In the genomic region with DNA sequence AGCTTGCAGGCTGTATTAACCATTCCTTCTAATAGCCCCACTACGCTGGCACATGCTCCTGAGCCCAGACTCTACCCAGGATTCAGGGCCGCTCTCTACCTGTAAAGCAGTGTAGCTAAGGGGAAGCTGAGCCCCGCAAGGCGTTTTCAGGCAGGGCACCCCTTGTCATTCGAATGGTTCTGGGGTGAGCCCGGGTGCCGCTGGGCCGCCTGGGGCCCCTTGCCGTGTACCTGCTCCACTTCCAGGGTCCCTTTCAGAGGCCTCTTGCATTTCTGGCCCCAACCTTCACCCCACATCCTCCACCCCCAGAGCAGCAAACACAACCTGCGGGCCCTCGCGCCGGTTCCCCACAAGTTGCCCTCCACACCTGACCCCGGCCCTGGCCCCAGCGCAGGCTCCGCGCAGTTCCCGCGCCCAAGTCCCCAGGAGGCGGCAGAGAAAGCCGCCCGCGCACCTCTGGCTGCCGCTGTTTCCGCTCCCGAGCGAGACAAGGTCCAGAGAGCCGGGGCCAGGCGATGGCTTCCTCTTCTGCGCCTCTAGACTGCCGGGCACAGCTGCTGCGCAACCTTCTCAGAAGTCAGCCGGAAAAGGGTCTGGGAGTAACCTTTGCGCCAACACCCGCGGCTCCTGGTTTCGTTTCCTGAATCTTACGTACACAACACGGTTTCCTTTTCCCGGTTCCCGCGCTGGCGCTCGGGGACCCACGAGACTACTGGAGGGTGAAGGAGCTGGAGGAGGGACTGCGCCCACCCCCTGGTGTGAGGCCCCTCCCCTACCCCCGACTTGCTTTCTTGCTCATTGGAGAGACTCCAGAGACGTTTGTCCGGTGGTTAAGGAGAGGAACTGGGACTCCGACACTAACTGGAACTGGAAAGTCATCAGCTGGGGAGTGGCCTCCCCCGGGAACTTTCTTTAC, we compare ENCODE assay signal across 8 cellular contexts. TPM values are rescaled to one million over a fixed set of nuclear protein-coding genes. Genes with fewer than 3 reads are reported as not detected.
DNase-seq lines count a peak whose midpoint lies in the region; ATAC-seq and TF ChIP-seq lines count a peak whose summit lies in the region.

Gene PLSCR1, minus strand, starts transcription at position 595 of the 916 bp plus-strand sequence. CDS start 8,055 bp downstream, outside the sequence.

- H3K36me3 ChIP-seq in left ventricle myocardium inferior (no peaks in the 10 kb centered on the region), upper lobe of left lung (no peaks in the 10 kb centered on the region)

- ATAC-seq in HG02759 (IDR thresholded peaks at IDR 0.05; ENCODE audit: unreplicated experiment) (peak; percentile 83), upper lobe of left lung (ENCODE audit: low FRiP score in 2 of 2) (peak; percentile 95 to 96)

- no peaks in the 10 kb centered on the region for H3K27me3 Mint-ChIP-seq in T-helper 1 cell treated with Interleukin-12 subunit alpha and Interleukin-12 subunit beta and Interleukin-4 antibody, amounts not matched to agents 30 μg/mL and 1 μg/mL, for 36 hours (ENCODE audit: low read depth)

- peak within 1 kb of the TSS; percentile 85 for H3K4me3 ChIP-seq in left ventricle myocardium inferior
- H3K4me3 ChIP-seq in upper lobe of left lung, result peak within 1 kb of the TSS; percentile 67 to 84 (median 76)

- H3K4me1 Mint-ChIP-seq in T-helper 1 cell treated with Interleukin-12 subunit alpha and Interleukin-12 subunit beta and Interleukin-4 antibody, amounts not matched to agents 30 μg/mL and 1 μg/mL, for 36 hours (ENCODE audit: low read depth), result peaks cover 69% of the 10 kb centered on the region

- TF ChIP-seq POLR2A in upper lobe of left lung (IDR thresholded peaks at IDR 0.05), result peak in 3 of 4 donors; percentile 90 to 97 (median 92)

- TF ChIP-seq EP300 in upper lobe of left lung (IDR thresholded peaks at IDR 0.05), result peak; percentile 89 to 97 (median 94)

- DNase-seq in GM13977 (ENCODE audit: low spot score) (peak; percentile 75), NCI-H128 (lab: John Stamatoyannopoulos, UW; ENCODE audit: unreplicated experiment) (peak; percentile 40), amniotic stem cell (lab: John Stamatoyannopoulos, UW) (peak; percentile 80), left ventricle myocardium inferior (peak; percentile 93), posterior vena cava (ENCODE audit: low spot score) (peak; percentile 98), upper lobe of left lung (peak; percentile 94 to 97)

- 0 to 1% methylated on average over 29 to 37 of the region's 51 CpGs for WGBS in upper lobe of left lung, 2 donors

- H3K9me3 Mint-ChIP-seq in T-helper 1 cell treated with Interleukin-12 subunit alpha and Interleukin-12 subunit beta and Interleukin-4 antibody, amounts not matched to agents 30 μg/mL and 1 μg/mL, for 36 hours, result no peaks in the 10 kb centered on the region

- H3K27ac ChIP-seq in left ventricle myocardium inferior (replicated peaks) (peak within 1 kb of the TSS; percentile 95), upper lobe of left lung (peak within 1 kb of the TSS; percentile 96 to 100 (median 98))

- no peaks in the 10 kb centered on the region for H3K9me3 ChIP-seq in left ventricle myocardium inferior (replicated peaks)
- H3K9me3 ChIP-seq in upper lobe of left lung, result no peaks in the 10 kb centered on the region

- intact Hi-C loops in left ventricle myocardium inferior (cut with micrococcal nuclease) (no loop called here), posterior vena cava (cut with DNase I) (no loop called here)

- in situ Hi-C loops in GM13977 (cut with MboI; ENCODE audit: low pct_unique_long_range_greater_than_20kb, low sequenced_read_pairs, unreplicated experiment), result no loop called here

- H3K4me1 ChIP-seq in left ventricle myocardium inferior, result peaks cover 62% of the 10 kb centered on the region
- peaks cover 26 to 38% (median 30%) of the 10 kb centered on the region in 4 donors for H3K4me1 ChIP-seq in upper lobe of left lung

- TF ChIP-seq CTCF in GM13977 (IDR thresholded peaks at IDR 0.05; ENCODE audit: extremely low read depth, insufficient read depth, missing control alignments) (no peak), left ventricle myocardium inferior (IDR thresholded peaks at IDR 0.05; ENCODE audit: borderline replicate concordance) (no peak), upper lobe of left lung (IDR thresholded peaks at IDR 0.05) (no peak)

- H3K36me3 Mint-ChIP-seq in T-helper 1 cell treated with Interleukin-12 subunit alpha and Interleukin-12 subunit beta and Interleukin-4 antibody, amounts not matched to agents 30 μg/mL and 1 μg/mL, for 36 hours (ENCODE audit: low read depth), result peaks cover 25% of the 10 kb centered on the region

- H3K27me3 ChIP-seq in left ventricle myocardium inferior (ENCODE audit: low read depth) (peaks cover 13% of the 10 kb centered on the region), upper lobe of left lung (no peaks in the 10 kb centered on the region)

- peak within 1 kb of the TSS; percentile 97 for H3K4me3 Mint-ChIP-seq in T-helper 1 cell treated with Interleukin-12 subunit alpha and Interleukin-12 subunit beta and Interleukin-4 antibody, amounts not matched to agents 30 μg/mL and 1 μg/mL, for 36 hours

- H3K27ac Mint-ChIP-seq in T-helper 1 cell treated with Interleukin-12 subunit alpha and Interleukin-12 subunit beta and Interleukin-4 antibody, amounts not matched to agents 30 μg/mL and 1 μg/mL, for 36 hours, result peak within 1 kb of the TSS; percentile 71

RNA-seq across cellular contexts. Expression of gene PLSCR1, which starts in this region (rescaled TPM):
- total RNA-seq in left ventricle myocardium inferior (25.4 TPM), posterior vena cava (10 to 100 TPM; 72.1 to 95.5 TPM), upper lobe of left lung (100 to 1,000 TPM in 3 of 6 donors, 10 to 100 TPM in 3; 77.4 to 173 (median 97.0) TPM)

Comparison
In these comparisons a context has a peak if more than half of its experiments do, and no peak if none do; other contexts are left out.
1. Peak in every context shown above with its lines: DNase-seq, ATAC-seq, H3K4me3 ChIP-seq and H3K27ac ChIP-seq.
2. DNase-seq: peak in every context shown above with its lines; median percentile 98 in posterior vena cava; 96 in upper lobe of left lung; 93 in left ventricle myocardium inferior; 80 in amniotic stem cell; 75 in GM13977; 40 in NCI-H128.